ENCODE assay signal across 9 cellular contexts in genomic region chr7:24653316-24654085, GRCh38.
DNase-seq lines count a peak whose midpoint lies in the region; ATAC-seq, FAIRE-seq and TF ChIP-seq lines count a peak whose summit lies in the region.
"Had no signal": no experiment of that assay in that cellular context is flagged by ENCODE, and none has a peak within 500 bp of the region (broad histone marks: within the 10 kb centered on the region; RNA-seq: fewer than 3 reads in every experiment).

No MANE protein-coding gene starts in this region.

- DNase-seq in A549 (ENCODE audit: low read depth in 1 of 2, low spot score in 1 of 2) = peak in 1 of 2 experiments; percentile 7
- no peak for DNase-seq in GM12891 (ENCODE audit: insufficient read length, low spot score)
- no peak for DNase-seq in adipocyte (ENCODE audit: low read depth)
- peak; percentile 33 to 39 for DNase-seq in lung microvascular endothelial cell (ENCODE audit: low read depth in 2 of 2)
- no peak for DNase-seq in HuH-7.5 (ENCODE audit: low spot score)
- no peak for DNase-seq in effector CD4-positive, alpha-beta T cell
- no peak for DNase-seq in HEK293T (ENCODE audit: extremely low spot score)
- no peak for DNase-seq in RKO (ENCODE audit: low spot score)
- DNase-seq: cortex of kidney had no signal

- CTCF ChIA-PET in A549 (lab: Yijun Ruan, JAX) = interaction anchor here (0.6 to 2.2 kb wide), 2 partner anchors 12 to 445 kb away, joined by 4 to 7 read pairs; no protein-coding TSS in a partner anchor
- CTCF ChIA-PET in HEK293T (lab: Yijun Ruan, JAX) = interaction anchor here (0.7 kb wide), 1 partner anchor 63 kb away, joined by 3 read pairs; no protein-coding TSS in a partner anchor

- H3K4me3 ChIP-seq in A549 = no peak overlapping the region
- H3K4me3 ChIP-seq in adipocyte (ENCODE audit: low read length) = peak overlapping the region; percentile 80

- TF ChIP-seq EP300 in A549 (IDR thresholded peaks at IDR 0.05) = no peak

- H3K9me3 ChIP-seq in A549 (no peaks in the 10 kb centered on the region), adipocyte (ENCODE audit: control insufficient read depth, low read length) (no peaks in the 10 kb centered on the region)

- WGBS in A549 (ENCODE audit: missing lambda C conversion rate) = 79% methylated on average over 4 of the region's 4 CpGs

- FAIRE-seq in A549 (lab: Jason Lieb, UNC) (no peak), GM12891 (lab: Jason Lieb, UNC) (peak; percentile 16)

- H3K36me3 ChIP-seq in adipocyte (ENCODE audit: control insufficient read depth, insufficient read depth, low read length, severe bottlenecking) = peaks cover 3% of the 10 kb centered on the region

- H3K4me1 ChIP-seq in A549 = no peaks in the 10 kb centered on the region
- peaks cover 23% of the 10 kb centered on the region for H3K4me1 ChIP-seq in adipocyte (ENCODE audit: control insufficient read depth, insufficient read depth, low read length)

- H3K27me3 ChIP-seq in adipocyte (replicated peaks; ENCODE audit: control insufficient read depth, insufficient read depth, low read length) = no peaks in the 10 kb centered on the region

- H3K4me2 ChIP-seq in A549 = peak overlapping the region; percentile 43

- TF ChIP-seq POLR2A in A549 (IDR thresholded peaks at IDR 0.05; ENCODE audit: low read length) (no peak), GM12891 (IDR thresholded peaks at IDR 0.05; ENCODE audit: low read depth, low read length) (no peak)

- ATAC-seq in A549 = no peak

- POLR2A ChIA-PET in A549 (lab: Yijun Ruan, JAX) (no interaction called here), HEK293T (lab: Yijun Ruan, JAX) (no interaction called here)

- peak overlapping the region; percentile 83 for H3K9ac ChIP-seq in adipocyte (ENCODE audit: low read length)

- no peak for TF ChIP-seq CTCF in A549 (IDR thresholded peaks at IDR 0.05)

- H3K27ac ChIP-seq in A549 = no peak overlapping the region

- TF ChIP-seq RAD21 in A549 (conservative IDR thresholded peaks at IDR 0.05 in 1 of 2, IDR thresholded peaks at IDR 0.05 in 1 of 2) = no peak

TF ChIP-seq in A549, 52 proteins besides CTCF, POLR2A, EP300 and RAD21 (continues in another document):
- TF ChIP-seq EHMT2 (IDR thresholded peaks at IDR 0.05; ENCODE audit: low read depth) (no peak), MYC (IDR thresholded peaks at IDR 0.05; ENCODE audit: borderline replicate concordance, low read length) (no peak), ELK1 (IDR thresholded peaks at IDR 0.05; ENCODE audit: low read depth, low read length) (no peak), PBX3 (IDR thresholded peaks at IDR 0.05) (no peak), USF2 (IDR thresholded peaks at IDR 0.05) (no peak), KDM5A (IDR thresholded peaks at IDR 0.05) (no peak), HDAC2 (IDR thresholded peaks at IDR 0.05) (no peak), NFE2L2 (conservative IDR thresholded peaks at IDR 0.05; ENCODE audit: low read length) (no peak)

TF ChIP-seq in GM12891, 5 proteins besides CTCF, POLR2A, EP300 and RAD21:
- TF ChIP-seq PAX5 (IDR thresholded peaks at IDR 0.05; ENCODE audit: insufficient read depth, low read length, severe bottlenecking) = no peak
- no peak for TF ChIP-seq TAF1 (IDR thresholded peaks at IDR 0.05; ENCODE audit: low read depth, low read length)
- TF ChIP-seq POU2F2 (IDR thresholded peaks at IDR 0.05; ENCODE audit: low read depth, low read length) = no peak
- TF ChIP-seq POLR2AphosphoS5 (IDR thresholded peaks at IDR 0.05; ENCODE audit: low read depth, low read length) = no peak
- peak; percentile 44 for TF ChIP-seq SPI1 (IDR thresholded peaks at IDR 0.05; ENCODE audit: low read depth, low read length)
TF ChIP-seq in GM12891: peak in this region for 1.

TF ChIP-seq in HEK293T, 16 proteins besides CTCF, POLR2A, EP300 and RAD21:
- TF ChIP-seq HDGF (IDR thresholded peaks at IDR 0.05; ENCODE audit: borderline replicate concordance) (no peak), L3MBTL2 (conservative IDR thresholded peaks at IDR 0.05) (no peak), FOXK2 (IDR thresholded peaks at IDR 0.05) (no peak), ELF4 (IDR thresholded peaks at IDR 0.05) (no peak), ARNT (IDR thresholded peaks at IDR 0.05) (no peak), SUZ12 (IDR thresholded peaks at IDR 0.05) (no peak)

Comparison
In these comparisons a context has a peak if more than half of its experiments do, and no peak if none do; other contexts are left out.
1. DNase-seq: peak in lung microvascular endothelial cell (2 of 2); none in GM12891 (single experiment), adipocyte (single experiment), HuH-7.5 (single experiment), effector CD4-positive, alpha-beta T cell (single experiment), HEK293T (single experiment) and RKO (single experiment).